ENCODE assay signal across 29 cellular contexts in genomic region chrX:148361641-148362040, GRCh38.
"Had no signal": no experiment of that assay in that cellular context is flagged by ENCODE, and none has a peak within 500 bp of the region (broad histone marks: within the 10 kb centered on the region; RNA-seq: fewer than 3 reads in every experiment).

No MANE protein-coding gene starts in this region.

- H3K4me1 ChIP-seq: colonic mucosa, esophagus muscularis mucosa, esophagus squamous epithelium, foreskin keratinocyte, gastrocnemius medialis, gastroesophageal sphincter, heart left ventricle, heart right ventricle had no signal

- H3K9me3 ChIP-seq: colonic mucosa, esophagus muscularis mucosa, esophagus squamous epithelium, gastrocnemius medialis, gastroesophageal sphincter, heart left ventricle, heart right ventricle had no signal

- H3K27me3 Mint-ChIP-seq: dendritic cell treated with granulocyte-macrophage colony-stimulating factor and Interleukin-4, amounts not matched to agents 40 ng/mL and 50 ng/mL, for 4 days; effector memory CD8-positive, alpha-beta T cell had no signal

- DNase-seq: colonic mucosa; cortex of kidney; dermis blood vessel endothelial cell; dorsolateral prefrontal cortex; effector CD4-positive, alpha-beta T cell; effector CD8-positive, alpha-beta T cell; effector memory CD4-positive, alpha-beta T cell; effector memory CD8-positive, alpha-beta T cell; endodermal cell; erythroblast; esophagus squamous epithelium; foreskin fibroblast; foreskin keratinocyte; foreskin melanocyte; gastrocnemius medialis; glutamatergic neuron; head of caudate nucleus; heart left ventricle; heart right ventricle had no signal

- H3K36me3 ChIP-seq: colonic mucosa, esophagus muscularis mucosa, esophagus squamous epithelium, gastrocnemius medialis, gastroesophageal sphincter, heart left ventricle, heart right ventricle had no signal

- H3K4me3 Mint-ChIP-seq: dendritic cell treated with granulocyte-macrophage colony-stimulating factor and Interleukin-4, amounts not matched to agents 40 ng/mL and 50 ng/mL, for 4 days; effector memory CD8-positive, alpha-beta T cell; endodermal cell had no signal

- FAIRE-seq: colon, endometrium, endothelial cell of umbilical vein, frontal cortex had no signal

- H3K27ac Mint-ChIP-seq: dendritic cell treated with granulocyte-macrophage colony-stimulating factor and Interleukin-4, amounts not matched to agents 40 ng/mL and 50 ng/mL, for 4 days; effector memory CD8-positive, alpha-beta T cell; endodermal cell had no signal

- H3K9me3 Mint-ChIP-seq: dendritic cell treated with granulocyte-macrophage colony-stimulating factor and Interleukin-4, amounts not matched to agents 40 ng/mL and 50 ng/mL, for 4 days had no signal

- H3K4me3 ChIP-seq: colonic mucosa, coronary artery, dorsolateral prefrontal cortex, esophagus muscularis mucosa, esophagus squamous epithelium, gastrocnemius medialis, gastroesophageal sphincter, heart left ventricle, heart right ventricle had no signal

- H3K4me1 Mint-ChIP-seq: endodermal cell had no signal

- H3K27ac ChIP-seq: colonic mucosa, coronary artery, dorsolateral prefrontal cortex, epithelial cell of prostate, esophagus muscularis mucosa, esophagus squamous epithelium, foreskin keratinocyte, gastrocnemius medialis, gastroesophageal sphincter, heart left ventricle, heart right ventricle had no signal

- ATAC-seq: effector memory CD8-positive, alpha-beta T cell; esophagus mucosa; foreskin keratinocyte; gastrocnemius medialis; gastroesophageal sphincter; heart left ventricle; heart right ventricle had no signal

- H3K27me3 ChIP-seq: colonic mucosa, esophagus muscularis mucosa, esophagus squamous epithelium, foreskin keratinocyte, gastrocnemius medialis, gastroesophageal sphincter, heart left ventricle, heart right ventricle had no signal
